Comparison of ENCODE assay signal across 13 cellular contexts in genomic region chr12:31813305-31813704, GRCh38.
DNase-seq lines count a peak whose midpoint lies in the region; ATAC-seq and TF ChIP-seq lines count a peak whose summit lies in the region.
"Had no signal": no experiment of that assay in that cellular context is flagged by ENCODE, and none has a peak within 500 bp of the region (broad histone marks: within the 10 kb centered on the region; RNA-seq: fewer than 3 reads in every experiment).

No MANE protein-coding gene starts in this region.

- no peaks in the 10 kb centered on the region for H3K79me1 ChIP-seq in trophoblast cell (ENCODE audit: low read length)

- no peak for DNase-seq in GM13976 (ENCODE audit: low spot score)
- no peak for DNase-seq in foreskin fibroblast
- DNase-seq in trophoblast cell, result no peak
- no peak for DNase-seq in effector CD8-positive, alpha-beta T cell (lab: John Stamatoyannopoulos, UW)
- no peak for DNase-seq in NOMO-1 treated with DMSO at 0.1 percent for 48 hours (lab: John Stamatoyannopoulos, UW; ENCODE audit: unreplicated experiment)
- DNase-seq: activated gamma-delta T cell treated with Interleukin-2 at 50 U/mL for 16 hours; effector memory CD8-positive, alpha-beta T cell; EL; NCI-H146; RPMI8226; uterus had no signal

- H3K23ac ChIP-seq in trophoblast cell (ENCODE audit: low read length), result no peak overlapping the region

- H3K9ac ChIP-seq in OCI-LY3 (ENCODE audit: low read length) (no peak overlapping the region), trophoblast cell (ENCODE audit: low read length) (no peak overlapping the region)

- no peaks in the 10 kb centered on the region for H3K27me3 ChIP-seq in OCI-LY3 (ENCODE audit: low read depth, low read length)
- no peaks in the 10 kb centered on the region for H3K27me3 ChIP-seq in trophoblast cell (ENCODE audit: insufficient read depth, low read length)
- H3K27me3 ChIP-seq: uterus had no signal

- ATAC-seq in HG03457 (IDR thresholded peaks at IDR 0.05; ENCODE audit: unreplicated experiment), result no peak
- ATAC-seq: effector memory CD8-positive, alpha-beta T cell had no signal

- H3K18ac ChIP-seq in trophoblast cell (ENCODE audit: low read length), result no peak overlapping the region

- no peak overlapping the region for H4K91ac ChIP-seq in trophoblast cell (ENCODE audit: low read depth, low read length)

- H3K36me3 ChIP-seq in OCI-LY3 (replicated peaks; ENCODE audit: low read depth, low read length) (no peaks in the 10 kb centered on the region), trophoblast cell (ENCODE audit: control insufficient read depth in 1 of 2, insufficient read depth in 2 of 2, low read length in 2 of 2) (no peaks in the 10 kb centered on the region)
- H3K36me3 ChIP-seq: uterus had no signal

- no peaks in the 10 kb centered on the region for H3K79me2 ChIP-seq in OCI-LY3 (ENCODE audit: low read length)
- H3K79me2 ChIP-seq in trophoblast cell (ENCODE audit: control insufficient read depth, insufficient read depth, low read length, poor library complexity), result no peaks in the 10 kb centered on the region

- H3K4ac ChIP-seq in trophoblast cell (ENCODE audit: low read depth, low read length), result no peak overlapping the region

- H4K12ac ChIP-seq in trophoblast cell (ENCODE audit: low read depth, low read length), result no peak overlapping the region

- H3K14ac ChIP-seq in trophoblast cell (ENCODE audit: low read length), result no peak overlapping the region

- H3K4me2 ChIP-seq in OCI-LY3 (ENCODE audit: low read length), result no peak overlapping the region
- no peak overlapping the region for H3K4me2 ChIP-seq in trophoblast cell (ENCODE audit: low read length)

- no peak overlapping the region for H2AFZ ChIP-seq in OCI-LY3 (ENCODE audit: low read depth, low read length)
- H2AFZ ChIP-seq in trophoblast cell (ENCODE audit: insufficient read depth, low read length, poor library complexity), result no peak overlapping the region

- H3K9me3 ChIP-seq in OCI-LY3 (ENCODE audit: insufficient read depth, low read length) (no peaks in the 10 kb centered on the region), trophoblast cell (ENCODE audit: insufficient read depth, low read depth, low read length) (no peaks in the 10 kb centered on the region)
- H3K9me3 ChIP-seq: uterus had no signal

- in situ Hi-C loops in GM13976 (cut with MboI; ENCODE audit: low sequenced_read_pairs, unreplicated experiment), result no loop called here

- H2BK12ac ChIP-seq in trophoblast cell (ENCODE audit: low read length), result peak overlapping the region; percentile 26

- H4K20me1 ChIP-seq in OCI-LY3 (ENCODE audit: insufficient read depth, low read length), result no peaks in the 10 kb centered on the region

- H2BK5ac ChIP-seq in trophoblast cell (ENCODE audit: low read depth, low read length, poor library complexity), result no peak overlapping the region

- peaks cover 64% of the 10 kb centered on the region for H3K4me1 ChIP-seq in OCI-LY3 (ENCODE audit: low read length)
- peaks cover 3% of the 10 kb centered on the region in 2 experiments for H3K4me1 ChIP-seq in trophoblast cell (ENCODE audit: control insufficient read depth in 1 of 2, insufficient read depth in 2 of 2, low read length in 2 of 2)
- H3K4me1 ChIP-seq: uterus had no signal

- H2AK5ac ChIP-seq in trophoblast cell (ENCODE audit: low read length), result no peak overlapping the region

- H3K4me3 ChIP-seq in OCI-LY3 (ENCODE audit: low read length), result no peak overlapping the region
- no peak overlapping the region for H3K4me3 ChIP-seq in foreskin fibroblast (ENCODE audit: low read depth in 1 of 2, low read length in 2 of 2)
- no peak overlapping the region for H3K4me3 ChIP-seq in trophoblast cell (ENCODE audit: low read depth, low read length)
- H3K4me3 ChIP-seq: uterus had no signal

- peak overlapping the region; percentile 19; the same call in 1 of the 2 replicates for H3K27ac ChIP-seq in OCI-LY3 (ENCODE audit: low read length)
- H3K27ac ChIP-seq in trophoblast cell (ENCODE audit: low read depth, low read length), result no peak overlapping the region
- H3K27ac ChIP-seq: uterus had no signal

- TF ChIP-seq CTCF in GM13976 (IDR thresholded peaks at IDR 0.05; ENCODE audit: borderline replicate concordance, control extremely low read depth, extremely low read depth, insufficient read depth, missing control alignments) (peak; percentile 10), OCI-LY3 (IDR thresholded peaks at IDR 0.05; ENCODE audit: low read depth, low read length) (peak; percentile 33), foreskin fibroblast (IDR thresholded peaks at IDR 0.05; ENCODE audit: low read depth, low read length) (peak; percentile 14)

- no peak overlapping the region for H4K8ac ChIP-seq in trophoblast cell (ENCODE audit: low read depth, low read length)

- no CpG with 5 or more reads among the region's 1 CpG for WGBS in trophoblast cell (ENCODE audit: extremely low coverage, insufficient coverage, insufficient read length)

- peak overlapping the region; percentile 24 for H2BK120ac ChIP-seq in trophoblast cell (ENCODE audit: insufficient read depth, low read length, poor library complexity)
